Comparison of ENCODE assay signal across 25 cellular contexts in the genomic region with DNA sequence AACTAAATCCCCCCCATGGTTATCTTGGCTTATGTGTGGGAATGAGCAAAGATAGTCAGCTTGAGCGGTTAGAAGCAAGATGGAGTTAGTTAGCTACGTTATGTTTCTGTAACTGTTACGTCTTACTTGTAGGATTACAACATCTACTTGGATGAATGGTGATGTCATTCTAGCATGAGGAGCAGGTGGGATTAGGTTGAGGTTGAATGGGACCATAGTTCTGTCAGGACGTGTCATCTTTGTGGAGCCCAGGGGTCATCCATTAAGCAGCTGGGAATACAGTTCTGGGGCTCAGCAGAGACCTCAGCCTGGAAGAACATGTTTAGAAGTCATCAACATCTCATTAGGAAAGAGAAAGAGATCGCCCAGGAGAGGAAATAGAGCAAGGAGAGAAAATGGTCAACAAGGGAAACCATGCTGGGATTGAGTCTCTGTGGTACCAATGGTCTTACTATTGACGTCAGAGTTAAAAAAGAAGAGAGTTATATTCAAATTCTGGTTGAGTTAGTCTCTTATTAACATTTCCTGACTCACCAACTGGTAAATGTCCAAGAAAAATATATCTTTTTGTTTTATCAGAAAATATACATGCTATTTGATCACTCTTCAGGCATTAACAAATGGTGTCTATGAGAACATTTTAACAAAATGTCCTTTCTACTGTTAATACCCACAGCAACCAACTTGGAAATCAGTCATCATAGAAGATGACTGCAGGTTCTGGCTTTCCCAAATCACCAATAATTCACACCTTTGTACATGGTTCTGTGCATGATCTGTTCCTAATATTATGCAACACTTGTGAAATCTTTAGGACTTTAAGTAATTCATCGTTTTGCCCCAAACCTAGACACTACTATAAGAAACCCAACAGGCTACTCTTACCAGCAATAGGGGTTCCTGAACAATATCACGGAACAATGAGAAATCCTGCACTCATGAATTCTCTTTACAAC.
DNase-seq lines count a peak whose midpoint lies in the region; ATAC-seq and TF ChIP-seq lines count a peak whose summit lies in the region.
"Had no signal": no experiment of that assay in that cellular context is flagged by ENCODE, and none has a peak within 500 bp of the region (broad histone marks: within the 10 kb centered on the region; RNA-seq: fewer than 3 reads in every experiment).

No MANE protein-coding gene starts in this region.

- no peaks in the 10 kb centered on the region for H3K27me3 Mint-ChIP-seq in mesothelial cell of epicardium (ENCODE audit: low read depth)

- H3K36me3 ChIP-seq in right atrium auricular region (no peaks in the 10 kb centered on the region), brain microvascular endothelial cell (replicated peaks) (no peaks in the 10 kb centered on the region)
- H3K36me3 ChIP-seq: BE2C, lower lobe of right lung, upper lobe of right lung had no signal

- in situ Hi-C loops in brain microvascular endothelial cell (cut with HindIII; ENCODE audit: low pct_ligation_motif_present, low sequenced_read_pairs) = no loop called here

- H3K27ac Mint-ChIP-seq in mesothelial cell of epicardium = peak overlapping the region; percentile 51
- H3K27ac Mint-ChIP-seq: activated naive CD4-positive, alpha-beta T cell treated with anti-CD3 and anti-CD28 coated beads for 36 hours; activated T-cell treated with anti-CD3 and anti-CD28 coated beads, Interleukin-2, amount 50 U/mL, for 72 hours; T-helper 1 cell treated with Interleukin-12 subunit alpha and Interleukin-12 subunit beta and Interleukin-4 antibody, amounts not matched to agents 30 μg/mL and 1 μg/mL, for 36 hours had no signal

- H3K4me1 ChIP-seq in right atrium auricular region = peaks cover 0 to 55% of the 10 kb centered on the region in 2 donors
- H3K4me1 ChIP-seq: BE2C, lower lobe of right lung had no signal

- peaks cover 31% of the 10 kb centered on the region for H3K36me3 Mint-ChIP-seq in mesothelial cell of epicardium

- H3K4me1 Mint-ChIP-seq in mesothelial cell of epicardium = peaks cover 39% of the 10 kb centered on the region

- DNase-seq in right atrium auricular region (ENCODE audit: low spot score) = no peak
- no peak for DNase-seq in Right ventricle myocardium superior
- DNase-seq in brain microvascular endothelial cell = peak; percentile 27
- no peak for DNase-seq in mesothelial cell of epicardium (ENCODE audit: low spot score in 2 of 2, unreplicated experiment in 2 of 2)
- DNase-seq in iPS-NIHi11 (ENCODE audit: low spot score) = no peak
- no peak for DNase-seq in posterior cingulate gyrus
- DNase-seq: activated CD4-positive, alpha-beta T cell treated with anti-CD3 and anti-CD28 coated beads for 4 hours; activated naive CD4-positive, alpha-beta T cell treated with anti-CD3 and anti-CD28 coated beads for 36 hours; activated T-cell treated with anti-CD3 and anti-CD28 coated beads, Interleukin-2, amount 50 U/mL, for 72 hours; amniotic stem cell; BE2C; DMS53; effector memory CD4-positive, alpha-beta T cell; kidney; lower lobe of right lung; NCI-H1694; NCI-H2171; NCI-H526 treated with DMSO at 0.1 percent for 48 hours; upper lobe of right lung had no signal

- peak overlapping the region; percentile 70 to 82 for H3K27ac ChIP-seq in right atrium auricular region
- H3K27ac ChIP-seq in brain microvascular endothelial cell = peak overlapping the region; percentile 24
- H3K27ac ChIP-seq: lower lobe of right lung, parathyroid adenoma, upper lobe of right lung had no signal

- intact Hi-C loops in Right ventricle myocardium superior (cut with DNase I) = no loop called here
- intact Hi-C loops in posterior cingulate gyrus (cut with DNase I) = no loop called here

- peak overlapping the region in 1 of 2 donors; percentile 20 for H3K4me3 ChIP-seq in right atrium auricular region
- no peak overlapping the region for H3K4me3 ChIP-seq in brain microvascular endothelial cell (ENCODE audit: low read depth, low read length)
- H3K4me3 ChIP-seq: lower lobe of right lung, upper lobe of right lung had no signal

- H3K27me3 ChIP-seq in right atrium auricular region = no peaks in the 10 kb centered on the region
- H3K27me3 ChIP-seq in brain microvascular endothelial cell (replicated peaks) = no peaks in the 10 kb centered on the region
- H3K27me3 ChIP-seq: BE2C, upper lobe of right lung had no signal

- no peaks in the 10 kb centered on the region for H3K9me3 ChIP-seq in right atrium auricular region
- H3K9me3 ChIP-seq: BE2C, lower lobe of right lung, upper lobe of right lung had no signal

- TF ChIP-seq CTCF in right atrium auricular region (IDR thresholded peaks at IDR 0.05) (no peak), brain microvascular endothelial cell (IDR thresholded peaks at IDR 0.05; ENCODE audit: low read depth, low read length, missing control alignments) (no peak), mesothelial cell of epicardium (IDR thresholded peaks at IDR 0.05; ENCODE audit: unreplicated experiment) (no peak)

- no peak overlapping the region for H3K4me3 Mint-ChIP-seq in mesothelial cell of epicardium
- H3K4me3 Mint-ChIP-seq: activated naive CD4-positive, alpha-beta T cell treated with anti-CD3 and anti-CD28 coated beads for 36 hours; activated T-cell treated with anti-CD3 and anti-CD28 coated beads, Interleukin-2, amount 50 U/mL, for 72 hours; neural crest cell; T-helper 1 cell treated with Interleukin-12 subunit alpha and Interleukin-12 subunit beta and Interleukin-4 antibody, amounts not matched to agents 30 μg/mL and 1 μg/mL, for 36 hours had no signal

- no peaks in the 10 kb centered on the region for H3K9me3 Mint-ChIP-seq in mesothelial cell of epicardium
- H3K9me3 Mint-ChIP-seq: activated naive CD4-positive, alpha-beta T cell treated with anti-CD3 and anti-CD28 coated beads for 36 hours; T-helper 1 cell treated with Interleukin-12 subunit alpha and Interleukin-12 subunit beta and Interleukin-4 antibody, amounts not matched to agents 30 μg/mL and 1 μg/mL, for 36 hours had no signal

- ATAC-seq in Right ventricle myocardium superior (ENCODE audit: poor library complexity) = no peak
- no peak for ATAC-seq in HG02885 (IDR thresholded peaks at IDR 0.05; ENCODE audit: poor library complexity, unreplicated experiment)
- no peak for ATAC-seq in HG03469 (IDR thresholded peaks at IDR 0.05; ENCODE audit: unreplicated experiment)
- ATAC-seq: activated T-cell treated with anti-CD3 and anti-CD28 coated beads, Interleukin-2, amount 50 U/mL, for 72 hours; esophagus mucosa; lower lobe of right lung; upper lobe of right lung had no signal
